16 cellular contexts compared by ENCODE assay signal in genomic region chrX:12961191-12961718, GRCh38. TPM values are rescaled to one million over a fixed set of nuclear protein-coding genes. Genes with fewer than 3 reads are reported as not detected.
DNase-seq lines count a peak whose midpoint lies in the region; ATAC-seq, FAIRE-seq and TF ChIP-seq lines count a peak whose summit lies in the region.
"Had no signal": no experiment of that assay in that cellular context is flagged by ENCODE, and none has a peak within 500 bp of the region (broad histone marks: within the 10 kb centered on the region; RNA-seq: fewer than 3 reads in every experiment).

No MANE protein-coding gene starts in this region.

- peak overlapping the region; percentile 55 to 99 (median 87) for H3K27ac Mint-ChIP-seq in CD4-positive, CD25-positive, alpha-beta regulatory T cell
- peak overlapping the region; percentile 72 for H3K27ac Mint-ChIP-seq in activated T-helper 17 cell treated with anti-CD3 and anti-CD28 coated beads, Interleukin-2, amount 50 U/mL, for 72 hours
- H3K27ac Mint-ChIP-seq: nephron progenitor cell had no signal

- no peaks in the 10 kb centered on the region for H3K9me3 ChIP-seq in CD4-positive, CD25-positive, alpha-beta regulatory T cell (ENCODE audit: control insufficient read depth in 2 of 2, low read length in 2 of 2)
- H3K9me3 ChIP-seq: left lung had no signal

- H3K9me3 Mint-ChIP-seq in CD4-positive, CD25-positive, alpha-beta regulatory T cell: no peaks in the 10 kb centered on the region
- H3K9me3 Mint-ChIP-seq in activated T-helper 17 cell treated with anti-CD3 and anti-CD28 coated beads, Interleukin-2, amount 50 U/mL, for 72 hours: peaks cover 6% of the 10 kb centered on the region

- peaks cover 57% of the 10 kb centered on the region for H3K4me1 ChIP-seq in CD4-positive, CD25-positive, alpha-beta regulatory T cell (ENCODE audit: control insufficient read depth, insufficient read depth, low read length, poor library complexity, severe bottlenecking)
- peaks cover 18% of the 10 kb centered on the region for H3K4me1 ChIP-seq in foreskin keratinocyte

- H3K27me3 Mint-ChIP-seq in CD4-positive, CD25-positive, alpha-beta regulatory T cell: no peaks in the 10 kb centered on the region
- no peaks in the 10 kb centered on the region for H3K27me3 Mint-ChIP-seq in activated T-helper 17 cell treated with anti-CD3 and anti-CD28 coated beads, Interleukin-2, amount 50 U/mL, for 72 hours

- peak overlapping the region; percentile 2 to 49 (median 28) for H3K4me3 Mint-ChIP-seq in CD4-positive, CD25-positive, alpha-beta regulatory T cell
- peak overlapping the region; percentile 75 for H3K4me3 Mint-ChIP-seq in activated T-helper 17 cell treated with anti-CD3 and anti-CD28 coated beads, Interleukin-2, amount 50 U/mL, for 72 hours
- H3K4me3 Mint-ChIP-seq: nephron progenitor cell had no signal

- H3K4me3 ChIP-seq in CD4-positive, CD25-positive, alpha-beta regulatory T cell (ENCODE audit: low read depth, low read length): peak overlapping the region; percentile 66
- H3K4me3 ChIP-seq: left lung had no signal

- no peaks in the 10 kb centered on the region for H3K36me3 ChIP-seq in CD4-positive, CD25-positive, alpha-beta regulatory T cell (ENCODE audit: control insufficient read depth, insufficient read depth, low read length)
- H3K36me3 ChIP-seq: left lung had no signal

- no peaks in the 10 kb centered on the region for H3K36me3 Mint-ChIP-seq in CD4-positive, CD25-positive, alpha-beta regulatory T cell
- peaks cover 7% of the 10 kb centered on the region for H3K36me3 Mint-ChIP-seq in activated T-helper 17 cell treated with anti-CD3 and anti-CD28 coated beads, Interleukin-2, amount 50 U/mL, for 72 hours (ENCODE audit: low read depth)

- peak in 1 of 3 donors; percentile 57 for DNase-seq in CD4-positive, CD25-positive, alpha-beta regulatory T cell
- DNase-seq in GM12892 (ENCODE audit: insufficient read length) (no peak), foreskin keratinocyte (peak in 1 of 2 donors; percentile 60), ureter (ENCODE audit: low spot score) (no peak), cerebellum (ENCODE audit: low spot score) (no peak), cerebellar nuclear complex (lab: John Stamatoyannopoulos, UW) (no peak)
- DNase-seq: hippocampal formation; IMR-90; left lung; NCI-H1694 treated with DMSO at 0.1 percent for 48 hours; NCI-H526 treated with DMSO at 0.1 percent for 48 hours; nephron progenitor cell; right cardiac atrium; stimulated activated CD4-positive, alpha-beta T cell treated with anti-CD3 and anti-CD28 coated beads, Interleukin-4, amount 100 ng/mL, for 1 hour; stimulated activated naive CD4-positive, alpha-beta T cell treated with Interleukin-2 at 50 U/mL for 16 hours had no signal

- H3K27me3 ChIP-seq in CD4-positive, CD25-positive, alpha-beta regulatory T cell (ENCODE audit: control insufficient read depth, insufficient read depth, low read length): no peaks in the 10 kb centered on the region
- H3K27me3 ChIP-seq in foreskin keratinocyte: no peaks in the 10 kb centered on the region
- H3K27me3 ChIP-seq: left lung had no signal

- peak; percentile 38 for TF ChIP-seq CTCF in foreskin keratinocyte (conservative IDR thresholded peaks at IDR 0.05)

- H3K27ac ChIP-seq in CD4-positive, CD25-positive, alpha-beta regulatory T cell (ENCODE audit: insufficient read depth, low read length, poor library complexity, severe bottlenecking): peak overlapping the region; percentile 89
- H3K27ac ChIP-seq in foreskin keratinocyte: no peak overlapping the region

- no peak for TF ChIP-seq POLR2A in GM12892 (IDR thresholded peaks at IDR 0.05; ENCODE audit: low read depth, low read length)

- peak; percentile 63 for FAIRE-seq in GM12892 (lab: Jason Lieb, UNC)

- peaks cover 18 to 65% (median 33%) of the 10 kb centered on the region in 4 donors for H3K4me1 Mint-ChIP-seq in CD4-positive, CD25-positive, alpha-beta regulatory T cell
- H3K4me1 Mint-ChIP-seq in activated T-helper 17 cell treated with anti-CD3 and anti-CD28 coated beads, Interleukin-2, amount 50 U/mL, for 72 hours: peaks cover 31% of the 10 kb centered on the region

- no peak for ATAC-seq in CD4-positive, CD25-positive, alpha-beta regulatory T cell (ENCODE audit: low read depth in 2 of 2)
- ATAC-seq in activated T-helper 17 cell treated with anti-CD3 and anti-CD28 coated beads, Interleukin-2, amount 50 U/mL, for 72 hours (replicated peaks): no peak
- ATAC-seq in foreskin keratinocyte: no peak
- ATAC-seq: left lung, right cardiac atrium had no signal

RNA-seq across cellular contexts. Expression of gene TMSB4X, which starts 13.7 kb away (rescaled TPM):
- total RNA-seq in CD4-positive, CD25-positive, alpha-beta regulatory T cell: 6,725 TPM
- over 10,000 TPM; 30,486 to 36,942 (median 35,671) TPM for polyA plus RNA-seq in CD4-positive, CD25-positive, alpha-beta regulatory T cell
- polyA plus RNA-seq in GM12892 (2012; ENCODE audit: missing spikeins): 23,212 TPM
- total RNA-seq in activated T-helper 17 cell treated with anti-CD3 and anti-CD28 coated beads, Interleukin-2, amount 50 U/mL, for 72 hours: 1,000 to 10,000 TPM; 6,631 to 7,873 TPM
- total RNA-seq in foreskin keratinocyte (1,702 and 2,721 TPM in 2 replicates), ureter (3,112 TPM), cerebellum (3,074 TPM)
- 2,710 and 4,192 TPM in 2 replicates for polyA plus RNA-seq in foreskin keratinocyte

RNA-seq across cellular contexts. Expression of gene TLR8, which starts 54.8 kb away (rescaled TPM):
- not detected for total RNA-seq in CD4-positive, CD25-positive, alpha-beta regulatory T cell
- polyA plus RNA-seq in CD4-positive, CD25-positive, alpha-beta regulatory T cell: not detected
- polyA plus RNA-seq in GM12892 (2012; ENCODE audit: missing spikeins): not detected
- total RNA-seq in activated T-helper 17 cell treated with anti-CD3 and anti-CD28 coated beads, Interleukin-2, amount 50 U/mL, for 72 hours: not detected
- total RNA-seq in foreskin keratinocyte: not detected in 2 replicates
- not detected in 2 replicates for polyA plus RNA-seq in foreskin keratinocyte
- 0.89 TPM for total RNA-seq in ureter
- total RNA-seq in cerebellum: 0.27 TPM
- total RNA-seq: IMR-90 had no signal
- polyA plus RNA-seq: IMR-90 had no signal
